Comparison of ENCODE assay signal across 13 cellular contexts in genomic region chr3:59408047-59408624, GRCh38.
A peak's percentile ranks its signal among the peaks of the same experiment; 100 is the strongest.
DNase-seq lines count a peak whose midpoint lies in the region; ATAC-seq and TF ChIP-seq lines count a peak whose summit lies in the region.
"Had no signal": no experiment of that assay in that cellular context is flagged by ENCODE, and none has a peak within 500 bp of the region (broad histone marks: within the 10 kb centered on the region; RNA-seq: fewer than 3 reads in every experiment).

No MANE protein-coding gene starts in this region.

- no peak for TF ChIP-seq CTCF in GM13977 (IDR thresholded peaks at IDR 0.05; ENCODE audit: extremely low read depth, insufficient read depth, missing control alignments)

- in situ Hi-C loops in GM13977 (cut with MboI; ENCODE audit: low pct_unique_long_range_greater_than_20kb, low sequenced_read_pairs, unreplicated experiment) = no loop called here

- DNase-seq in left kidney (ENCODE audit: low read depth, low spot score) (peak; percentile 36), GM13977 (ENCODE audit: low spot score) (no peak), hippocampal formation (lab: John Stamatoyannopoulos, UW) (no peak), NCI-H345 (lab: John Stamatoyannopoulos, UW) (no peak)
- DNase-seq: activated CD8-positive, alpha-beta memory T cell treated with anti-CD3 and anti-CD28 coated beads, Interleukin-2, amount 50 U/mL, for 4 hours; amniotic stem cell; colonic mucosa; NCI-H1092; NCI-H510A had no signal

- ATAC-seq in GM18909 (IDR thresholded peaks at IDR 0.05; ENCODE audit: poor library complexity, unreplicated experiment) (peak; percentile 65), GM21619 (IDR thresholded peaks at IDR 0.05; ENCODE audit: unreplicated experiment) (peak; percentile 54), HG03280 (IDR thresholded peaks at IDR 0.05; ENCODE audit: unreplicated experiment) (peak; percentile 68), HG03571 (IDR thresholded peaks at IDR 0.05; ENCODE audit: unreplicated experiment) (no peak)
